Comparison of ENCODE assay signal across 14 cellular contexts in the genomic region with DNA sequence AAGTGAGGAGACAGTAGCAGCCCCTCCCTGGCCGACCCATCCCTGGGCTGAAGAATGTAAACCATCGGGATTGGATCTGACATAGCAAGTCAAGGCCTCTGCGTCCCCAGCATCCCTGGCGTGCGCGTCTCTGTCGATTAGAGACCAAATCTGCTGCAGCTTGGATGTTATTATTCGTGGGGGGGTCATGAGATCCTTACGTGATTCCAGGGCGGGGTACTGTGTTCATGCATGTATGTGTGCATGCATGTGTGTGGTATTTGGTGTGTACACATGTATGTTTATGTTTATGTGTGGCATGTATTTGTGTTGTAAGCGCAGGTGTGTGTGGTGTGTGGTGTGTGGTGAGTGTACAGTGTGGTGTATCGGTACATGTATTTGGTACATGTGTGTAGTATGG.
"Had no signal": no experiment of that assay in that cellular context is flagged by ENCODE, and none has a peak within 500 bp of the region (broad histone marks: within the 10 kb centered on the region; RNA-seq: fewer than 3 reads in every experiment).

No MANE protein-coding gene starts in this region.

- ATAC-seq: heart left ventricle, left colon, left ventricle myocardium superior had no signal

- DNase-seq: dermis blood vessel endothelial cell; foreskin melanocyte; heart left ventricle; hippocampal formation; left colon; left ventricle myocardium superior; naive B cell; nucleus accumbens; ovary; right cardiac atrium; small intestine; stimulated activated CD4-positive, alpha-beta T cell treated with anti-CD3 and anti-CD28 coated beads, Interleukin-12 subunit alpha, Interleukin-12 subunit beta, amount 100 ng/mL, for 4 hours; stimulated activated naive CD4-positive, alpha-beta T cell treated with Interleukin-2 at 50 U/mL for 16 hours had no signal

- H3K36me3 Mint-ChIP-seq: naive B cell had no signal

- H3K27ac Mint-ChIP-seq: naive B cell, type B pancreatic cell had no signal

- H3K36me3 ChIP-seq: heart left ventricle, ovary had no signal

- H3K9me3 ChIP-seq: heart left ventricle, ovary had no signal

- H3K27ac ChIP-seq: heart left ventricle, ovary had no signal

- H3K4me3 ChIP-seq: heart left ventricle, ovary had no signal

- H3K27me3 Mint-ChIP-seq: naive B cell had no signal

- H3K9me3 Mint-ChIP-seq: type B pancreatic cell had no signal

- H3K27me3 ChIP-seq: heart left ventricle, ovary had no signal

- H3K4me3 Mint-ChIP-seq: type B pancreatic cell had no signal
